In genomic region chr2:222915092-222915957, GRCh38 we compare ENCODE assay signal across 11 cellular contexts. TPM values are rescaled to one million over a fixed set of nuclear protein-coding genes. Genes with fewer than 3 reads are reported as not detected.
A peak's percentile ranks its signal among the peaks of the same experiment; 100 is the strongest.
DNase-seq lines count a peak whose midpoint lies in the region; ATAC-seq and TF ChIP-seq lines count a peak whose summit lies in the region.
"Had no signal": no experiment of that assay in that cellular context is flagged by ENCODE, and none has a peak within 500 bp of the region (broad histone marks: within the 10 kb centered on the region; RNA-seq: fewer than 3 reads in every experiment).

No MANE protein-coding gene starts in this region.

- H3K36me3 ChIP-seq in colonic mucosa (no peaks in the 10 kb centered on the region), parathyroid adenoma (ENCODE audit: control insufficient read depth, insufficient read depth, low read length) (no peaks in the 10 kb centered on the region)

- H3K4me2 ChIP-seq in parathyroid adenoma (ENCODE audit: low read length) = no peak overlapping the region

- H3K4me3 ChIP-seq in colonic mucosa = no peak overlapping the region
- H3K4me3 ChIP-seq in parathyroid adenoma (ENCODE audit: low read depth, low read length) = no peak overlapping the region

- POLR2A ChIA-PET in GM10248 (lab: Yijun Ruan, JAX) = no interaction called here

- H3K27ac Mint-ChIP-seq in stimulated activated naive B cell treated with anti-CD40 and anti-IgM and Interleukin-4, amounts not matched to agents 10 μg/mL and 1 μg/mL and 100 μg/mL, for 72 hours = no peak overlapping the region
- H3K27ac Mint-ChIP-seq: stimulated activated naive CD8-positive, alpha-beta T cell treated with anti-CD3 and anti-CD28 coated beads, Interleukin-15, Interleukin-2, amounts not matched to agents 100 ng/mL and 50 ng/mL, for 24 hours had no signal

- H3K4me1 ChIP-seq in colonic mucosa (no peaks in the 10 kb centered on the region), parathyroid adenoma (peaks cover 36% of the 10 kb centered on the region)

- H3K9me3 ChIP-seq in colonic mucosa (no peaks in the 10 kb centered on the region), parathyroid adenoma (ENCODE audit: control insufficient read depth, low read length) (no peaks in the 10 kb centered on the region)

- DNase-seq in GM10248 (ENCODE audit: extremely low spot score) (no peak), NCI-H2227 (lab: John Stamatoyannopoulos, UW; ENCODE audit: unreplicated experiment) (peak; percentile 43), colonic mucosa (no peak), C1 segment of cervical spinal cord (lab: John Stamatoyannopoulos, UW) (no peak), NCI-H1417 treated with DMSO at 0.1 percent for 48 hours (lab: John Stamatoyannopoulos, UW) (no peak)
- DNase-seq in stimulated activated naive B cell treated with anti-CD40 and anti-IgM and Interleukin-4, amounts not matched to agents 10 μg/mL and 1 μg/mL and 100 μg/mL, for 72 hours = no peak
- DNase-seq: activated gamma-delta T cell, NCI-H69 had no signal

- H3K27ac ChIP-seq in colonic mucosa = no peak overlapping the region
- H3K27ac ChIP-seq in parathyroid adenoma = no peak overlapping the region

- intact Hi-C loops in colonic mucosa (cut with DNase I) = no loop called here

- H3K9me3 Mint-ChIP-seq in stimulated activated naive B cell treated with anti-CD40 and anti-IgM and Interleukin-4, amounts not matched to agents 10 μg/mL and 1 μg/mL and 100 μg/mL, for 72 hours = no peaks in the 10 kb centered on the region
- H3K9me3 Mint-ChIP-seq: stimulated activated naive CD8-positive, alpha-beta T cell treated with anti-CD3 and anti-CD28 coated beads, Interleukin-15, Interleukin-2, amounts not matched to agents 100 ng/mL and 50 ng/mL, for 24 hours had no signal

- no peaks in the 10 kb centered on the region for H3K27me3 Mint-ChIP-seq in stimulated activated naive B cell treated with anti-CD40 and anti-IgM and Interleukin-4, amounts not matched to agents 10 μg/mL and 1 μg/mL and 100 μg/mL, for 72 hours
- H3K27me3 Mint-ChIP-seq: stimulated activated naive CD8-positive, alpha-beta T cell treated with anti-CD3 and anti-CD28 coated beads, Interleukin-15, Interleukin-2, amounts not matched to agents 100 ng/mL and 50 ng/mL, for 24 hours had no signal

- peaks cover 65% of the 10 kb centered on the region for H3K79me2 ChIP-seq in parathyroid adenoma

- H3K27me3 ChIP-seq in colonic mucosa (no peaks in the 10 kb centered on the region), parathyroid adenoma (ENCODE audit: control insufficient read depth, insufficient read depth, low read length) (no peaks in the 10 kb centered on the region)

- no peak overlapping the region for H2AFZ ChIP-seq in parathyroid adenoma

- no peak overlapping the region for H3K4me3 Mint-ChIP-seq in stimulated activated naive B cell treated with anti-CD40 and anti-IgM and Interleukin-4, amounts not matched to agents 10 μg/mL and 1 μg/mL and 100 μg/mL, for 72 hours
- H3K4me3 Mint-ChIP-seq: stimulated activated naive CD8-positive, alpha-beta T cell treated with anti-CD3 and anti-CD28 coated beads, Interleukin-15, Interleukin-2, amounts not matched to agents 100 ng/mL and 50 ng/mL, for 24 hours had no signal

- H3K9ac ChIP-seq in colonic mucosa (ENCODE audit: low read depth in 2 of 2, low read length in 2 of 2) = no peak overlapping the region
- no peak overlapping the region for H3K9ac ChIP-seq in parathyroid adenoma

- TF ChIP-seq CTCF in GM10248 (IDR thresholded peaks at IDR 0.05; ENCODE audit: control extremely low read depth, extremely low read depth, low read depth, missing control alignments) = peak; percentile 39
- peak; percentile 49 for TF ChIP-seq CTCF in colonic mucosa (IDR thresholded peaks at IDR 0.05)
- peak; percentile 36 for TF ChIP-seq CTCF in parathyroid adenoma (IDR thresholded peaks at IDR 0.05)

- no peak for ATAC-seq in stimulated activated naive B cell treated with anti-CD40 and anti-IgM and Interleukin-4, amounts not matched to agents 10 μg/mL and 1 μg/mL and 100 μg/mL, for 72 hours (replicated peaks)
- ATAC-seq in GM21515 (IDR thresholded peaks at IDR 0.05; ENCODE audit: unreplicated experiment) = no peak

- H3K36me3 Mint-ChIP-seq in stimulated activated naive B cell treated with anti-CD40 and anti-IgM and Interleukin-4, amounts not matched to agents 10 μg/mL and 1 μg/mL and 100 μg/mL, for 72 hours = peaks cover 7 to 16% of the 10 kb centered on the region in 2 donors

- CTCF ChIA-PET in GM10248 (lab: Yijun Ruan, JAX) = interaction anchor here (0.9 to 2.0 kb wide), 6 partner anchors 9 to 208 kb away, joined by 3 to 8 read pairs (median 4); no protein-coding TSS in a partner anchor

- peaks cover 21 to 38% of the 10 kb centered on the region in 2 donors for H3K4me1 Mint-ChIP-seq in stimulated activated naive B cell treated with anti-CD40 and anti-IgM and Interleukin-4, amounts not matched to agents 10 μg/mL and 1 μg/mL and 100 μg/mL, for 72 hours

RNA-seq across cellular contexts. Expression of gene ACSL3, which starts 54.5 kb away (rescaled TPM):
- 100 to 1,000 TPM; 116 to 162 TPM for total RNA-seq in colonic mucosa
